22 cellular contexts compared by ENCODE assay signal in genomic region chr18:59101830-59102414, GRCh38.
"Had no signal": no experiment of that assay in that cellular context is flagged by ENCODE, and none has a peak within 500 bp of the region (broad histone marks: within the 10 kb centered on the region; RNA-seq: fewer than 3 reads in every experiment).

No MANE protein-coding gene starts in this region.

- H3K4me1 ChIP-seq: gastroesophageal sphincter, right atrium auricular region, suprapubic skin, tibial nerve had no signal

- H3K27ac Mint-ChIP-seq: activated CD4-positive, alpha-beta T cell treated with anti-CD3 and anti-CD28 coated beads for 36 hours; activated CD8-positive, alpha-beta memory T cell treated with anti-CD3 and anti-CD28 coated beads, Interleukin-2, amount 10 ng/mL, durations not matched to agents 7 days and 5 days; activated CD8-positive, alpha-beta T cell treated with anti-CD3 and anti-CD28 coated beads, Interleukin-2, amount 10 ng/mL, durations not matched to agents 7 days and 5 days; activated naive CD4-positive, alpha-beta T cell treated with anti-CD3 and anti-CD28 coated beads, Interleukin-2, amount 50 U/mL, for 24 hours; activated naive CD8-positive, alpha-beta T cell treated with anti-CD3 and anti-CD28 coated beads, Interleukin-2, amount 50 U/mL, for 24 hours; activated T-helper 2 cell treated with anti-CD3 and anti-CD28 coated beads, Interferon-gamma antibody, Interleukin-2, Interleukin-4, amounts not matched to agents 10 μg/mL and 5 μg/mL and 100 μg/mL, durations not matched to agents 14 hours and 24 hours and 36 hours; natural killer cell treated with Interleukin-12 subunit alpha and Interleukin-12 subunit beta and Interleukin-15 and Interleukin-18, amount 100 ng/mL, for 72 hours had no signal

- H3K4me3 Mint-ChIP-seq: activated CD4-positive, alpha-beta T cell treated with anti-CD3 and anti-CD28 coated beads for 36 hours; activated CD8-positive, alpha-beta memory T cell treated with anti-CD3 and anti-CD28 coated beads, Interleukin-2, amount 10 ng/mL, durations not matched to agents 7 days and 5 days; activated CD8-positive, alpha-beta T cell treated with anti-CD3 and anti-CD28 coated beads, Interleukin-2, amount 10 ng/mL, durations not matched to agents 7 days and 5 days; activated naive CD4-positive, alpha-beta T cell treated with anti-CD3 and anti-CD28 coated beads, Interleukin-2, amount 50 U/mL, for 24 hours; activated naive CD8-positive, alpha-beta T cell treated with anti-CD3 and anti-CD28 coated beads, Interleukin-2, amount 50 U/mL, for 24 hours; natural killer cell treated with Interleukin-12 subunit alpha and Interleukin-12 subunit beta and Interleukin-15 and Interleukin-18, amount 100 ng/mL, for 72 hours had no signal

- H3K4me3 ChIP-seq: gastroesophageal sphincter, hepatocyte, mucosa of descending colon, right atrium auricular region, suprapubic skin, tibial nerve had no signal

- ATAC-seq: activated CD4-positive, alpha-beta T cell treated with anti-CD3 and anti-CD28 coated beads for 36 hours; activated CD8-positive, alpha-beta memory T cell treated with anti-CD3 and anti-CD28 coated beads, Interleukin-2, amount 10 ng/mL, durations not matched to agents 7 days and 5 days; activated CD8-positive, alpha-beta T cell treated with anti-CD3 and anti-CD28 coated beads, Interleukin-2, amount 10 ng/mL, durations not matched to agents 7 days and 5 days; gastroesophageal sphincter; left cardiac atrium; left ventricle myocardium superior; mucosa of descending colon; natural killer cell treated with Interleukin-12 subunit alpha and Interleukin-12 subunit beta and Interleukin-15 and Interleukin-18, amount 100 ng/mL, for 72 hours had no signal

- H2AFZ ChIP-seq: hepatocyte had no signal

- H3K79me2 ChIP-seq: hepatocyte had no signal

- H3K36me3 ChIP-seq: gastroesophageal sphincter, right atrium auricular region, suprapubic skin, tibial nerve had no signal

- H3K4me1 Mint-ChIP-seq: activated CD4-positive, alpha-beta T cell treated with anti-CD3 and anti-CD28 coated beads for 36 hours; activated CD8-positive, alpha-beta memory T cell treated with anti-CD3 and anti-CD28 coated beads, Interleukin-2, amount 10 ng/mL, durations not matched to agents 7 days and 5 days; activated naive CD4-positive, alpha-beta T cell treated with anti-CD3 and anti-CD28 coated beads, Interleukin-2, amount 50 U/mL, for 24 hours; activated naive CD8-positive, alpha-beta T cell treated with anti-CD3 and anti-CD28 coated beads, Interleukin-2, amount 50 U/mL, for 24 hours had no signal

- H3K27me3 ChIP-seq: hepatocyte, right atrium auricular region, tibial nerve had no signal

- H3K4me2 ChIP-seq: hepatocyte had no signal

- H3K9me3 Mint-ChIP-seq: activated naive CD4-positive, alpha-beta T cell treated with anti-CD3 and anti-CD28 coated beads, Interleukin-2, amount 50 U/mL, for 24 hours; activated naive CD8-positive, alpha-beta T cell treated with anti-CD3 and anti-CD28 coated beads, Interleukin-2, amount 50 U/mL, for 24 hours; activated T-helper 2 cell treated with anti-CD3 and anti-CD28 coated beads, Interferon-gamma antibody, Interleukin-2, Interleukin-4, amounts not matched to agents 10 μg/mL and 5 μg/mL and 100 μg/mL, durations not matched to agents 14 hours and 24 hours and 36 hours; natural killer cell treated with Interleukin-12 subunit alpha and Interleukin-12 subunit beta and Interleukin-15 and Interleukin-18, amount 100 ng/mL, for 72 hours had no signal

- FAIRE-seq: endothelial cell of umbilical vein, keratinocyte had no signal

- H3K36me3 Mint-ChIP-seq: activated CD8-positive, alpha-beta memory T cell treated with anti-CD3 and anti-CD28 coated beads, Interleukin-2, amount 10 ng/mL, durations not matched to agents 7 days and 5 days; activated naive CD4-positive, alpha-beta T cell treated with anti-CD3 and anti-CD28 coated beads, Interleukin-2, amount 50 U/mL, for 24 hours; natural killer cell treated with Interleukin-12 subunit alpha and Interleukin-12 subunit beta and Interleukin-15 and Interleukin-18, amount 100 ng/mL, for 72 hours had no signal

- DNase-seq: activated CD4-positive, alpha-beta T cell treated with anti-CD3 and anti-CD28 coated beads for 36 hours; activated CD4-positive, CD25-positive, alpha-beta regulatory T cell; activated CD8-positive, alpha-beta memory T cell treated with anti-CD3 and anti-CD28 coated beads, Interleukin-2, amount 10 ng/mL, durations not matched to agents 7 days and 5 days; activated CD8-positive, alpha-beta T cell treated with anti-CD3 and anti-CD28 coated beads, Interleukin-2, amount 10 ng/mL, durations not matched to agents 7 days and 5 days; activated naive CD8-positive, alpha-beta T cell treated with anti-CD3 and anti-CD28 coated beads, Interleukin-2, amount 50 U/mL, for 24 hours; activated T-cell treated with anti-CD3 and anti-CD28 coated beads, Interleukin-2, amount 50 U/mL, for 48 hours; amygdala; central memory CD4-positive, alpha-beta T cell; left cardiac atrium; left ventricle myocardium superior; mucosa of descending colon; stimulated activated naive CD4-positive, alpha-beta T cell had no signal

- H3K27ac ChIP-seq: gastroesophageal sphincter, hepatocyte, right atrium auricular region, suprapubic skin, tibial nerve had no signal

- H3K9me3 ChIP-seq: gastroesophageal sphincter, mucosa of descending colon, right atrium auricular region, suprapubic skin, tibial nerve had no signal
